Comparison of ENCODE assay signal across 1 cellular context in the genomic region with DNA sequence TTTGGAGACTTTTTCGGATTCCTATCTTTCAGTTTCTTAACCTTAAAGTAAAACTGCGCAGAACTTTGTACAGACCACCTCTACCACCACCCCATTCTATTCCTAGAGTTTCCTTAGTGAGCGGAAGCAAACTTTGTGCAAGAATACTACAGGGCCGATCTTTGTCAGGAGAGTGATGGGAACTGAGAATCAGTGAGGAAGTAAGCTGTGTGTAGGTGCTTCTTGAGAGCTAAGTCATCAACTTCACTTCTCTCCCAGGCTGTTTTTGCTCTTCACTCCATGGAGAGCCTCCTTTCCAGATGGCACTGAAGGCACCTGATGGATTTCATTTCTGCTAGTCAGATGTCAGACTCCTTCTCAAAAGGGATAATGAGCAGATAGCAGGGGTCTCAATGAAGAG.
TF ChIP-seq lines count a peak whose summit lies in the region.

No MANE protein-coding gene starts in this region.

TF ChIP-seq in GM23338, 12 proteins besides CTCF, POLR2A, EP300 and RAD21 (continued from another document):
- TF ChIP-seq, protein P1, sequence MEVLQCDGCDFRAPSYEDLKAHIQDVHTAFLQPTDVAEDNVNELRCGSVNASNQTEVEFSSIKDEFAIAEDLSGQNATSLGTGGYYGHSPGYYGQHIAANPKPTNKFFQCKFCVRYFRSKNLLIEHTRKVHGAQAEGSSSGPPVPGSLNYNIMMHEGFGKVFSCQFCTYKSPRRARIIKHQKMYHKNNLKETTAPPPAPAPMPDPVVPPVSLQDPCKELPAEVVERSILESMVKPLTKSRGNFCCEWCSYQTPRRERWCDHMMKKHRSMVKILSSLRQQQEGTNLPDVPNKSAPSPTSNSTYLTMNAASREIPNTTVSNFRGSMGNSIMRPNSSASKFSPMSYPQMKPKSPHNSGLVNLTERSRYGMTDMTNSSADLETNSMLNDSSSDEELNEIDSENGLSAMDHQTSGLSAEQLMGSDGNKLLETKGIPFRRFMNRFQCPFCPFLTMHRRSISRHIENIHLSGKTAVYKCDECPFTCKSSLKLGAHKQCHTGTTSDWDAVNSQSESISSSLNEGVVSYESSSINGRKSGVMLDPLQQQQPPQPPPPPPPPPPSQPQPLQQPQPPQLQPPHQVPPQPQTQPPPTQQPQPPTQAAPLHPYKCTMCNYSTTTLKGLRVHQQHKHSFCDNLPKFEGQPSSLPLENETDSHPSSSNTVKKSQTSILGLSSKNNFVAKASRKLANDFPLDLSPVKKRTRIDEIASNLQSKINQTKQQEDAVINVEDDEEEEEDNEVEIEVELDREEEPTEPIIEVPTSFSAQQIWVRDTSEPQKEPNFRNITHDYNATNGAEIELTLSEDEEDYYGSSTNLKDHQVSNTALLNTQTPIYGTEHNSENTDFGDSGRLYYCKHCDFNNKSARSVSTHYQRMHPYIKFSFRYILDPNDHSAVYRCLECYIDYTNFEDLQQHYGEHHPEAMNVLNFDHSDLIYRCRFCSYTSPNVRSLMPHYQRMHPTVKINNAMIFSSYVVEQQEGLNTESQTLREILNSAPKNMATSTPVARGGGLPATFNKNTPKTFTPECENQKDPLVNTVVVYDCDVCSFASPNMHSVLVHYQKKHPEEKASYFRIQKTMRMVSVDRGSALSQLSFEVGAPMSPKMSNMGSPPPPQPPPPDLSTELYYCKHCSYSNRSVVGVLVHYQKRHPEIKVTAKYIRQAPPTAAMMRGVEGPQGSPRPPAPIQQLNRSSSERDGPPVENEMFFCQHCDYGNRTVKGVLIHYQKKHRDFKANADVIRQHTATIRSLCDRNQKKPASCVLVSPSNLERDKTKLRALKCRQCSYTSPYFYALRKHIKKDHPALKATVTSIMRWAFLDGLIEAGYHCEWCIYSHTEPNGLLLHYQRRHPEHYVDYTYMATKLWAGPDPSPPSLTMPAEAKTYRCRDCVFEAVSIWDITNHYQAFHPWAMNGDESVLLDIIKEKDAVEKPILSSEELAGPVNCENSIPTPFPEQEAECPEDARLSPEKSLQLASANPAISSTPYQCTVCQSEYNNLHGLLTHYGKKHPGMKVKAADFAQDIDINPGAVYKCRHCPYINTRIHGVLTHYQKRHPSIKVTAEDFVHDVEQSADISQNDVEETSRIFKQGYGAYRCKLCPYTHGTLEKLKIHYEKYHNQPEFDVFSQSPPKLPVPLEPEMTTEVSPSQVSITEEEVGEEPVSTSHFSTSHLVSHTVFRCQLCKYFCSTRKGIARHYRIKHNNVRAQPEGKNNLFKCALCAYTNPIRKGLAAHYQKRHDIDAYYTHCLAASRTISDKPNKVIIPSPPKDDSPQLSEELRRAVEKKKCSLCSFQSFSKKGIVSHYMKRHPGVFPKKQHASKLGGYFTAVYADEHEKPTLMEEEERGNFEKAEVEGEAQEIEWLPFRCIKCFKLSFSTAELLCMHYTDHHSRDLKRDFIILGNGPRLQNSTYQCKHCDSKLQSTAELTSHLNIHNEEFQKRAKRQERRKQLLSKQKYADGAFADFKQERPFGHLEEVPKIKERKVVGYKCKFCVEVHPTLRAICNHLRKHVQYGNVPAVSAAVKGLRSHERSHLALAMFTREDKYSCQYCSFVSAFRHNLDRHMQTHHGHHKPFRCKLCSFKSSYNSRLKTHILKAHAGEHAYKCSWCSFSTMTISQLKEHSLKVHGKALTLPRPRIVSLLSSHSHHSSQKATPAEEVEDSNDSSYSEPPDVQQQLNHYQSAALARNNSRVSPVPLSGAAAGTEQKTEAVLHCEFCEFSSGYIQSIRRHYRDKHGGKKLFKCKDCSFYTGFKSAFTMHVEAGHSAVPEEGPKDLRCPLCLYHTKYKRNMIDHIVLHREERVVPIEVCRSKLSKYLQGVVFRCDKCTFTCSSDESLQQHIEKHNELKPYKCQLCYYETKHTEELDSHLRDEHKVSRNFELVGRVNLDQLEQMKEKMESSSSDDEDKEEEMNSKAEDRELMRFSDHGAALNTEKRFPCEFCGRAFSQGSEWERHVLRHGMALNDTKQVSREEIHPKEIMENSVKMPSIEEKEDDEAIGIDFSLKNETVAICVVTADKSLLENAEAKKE (CRISPR knock-in tag; IDR thresholded peaks at IDR 0.05), result no peak
- no peak for TF ChIP-seq POLR2AphosphoS5 (IDR thresholded peaks at IDR 0.05; ENCODE audit: low read depth)
- TF ChIP-seq, protein P2, sequence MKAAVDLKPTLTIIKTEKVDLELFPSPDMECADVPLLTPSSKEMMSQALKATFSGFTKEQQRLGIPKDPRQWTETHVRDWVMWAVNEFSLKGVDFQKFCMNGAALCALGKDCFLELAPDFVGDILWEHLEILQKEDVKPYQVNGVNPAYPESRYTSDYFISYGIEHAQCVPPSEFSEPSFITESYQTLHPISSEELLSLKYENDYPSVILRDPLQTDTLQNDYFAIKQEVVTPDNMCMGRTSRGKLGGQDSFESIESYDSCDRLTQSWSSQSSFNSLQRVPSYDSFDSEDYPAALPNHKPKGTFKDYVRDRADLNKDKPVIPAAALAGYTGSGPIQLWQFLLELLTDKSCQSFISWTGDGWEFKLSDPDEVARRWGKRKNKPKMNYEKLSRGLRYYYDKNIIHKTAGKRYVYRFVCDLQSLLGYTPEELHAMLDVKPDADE (IDR thresholded peaks at IDR 0.05), result no peak
- no peak for TF ChIP-seq EZH2phosphoT487 (IDR thresholded peaks at IDR 0.05; ENCODE audit: unreplicated experiment)
- no peak for TF ChIP-seq JUNB (IDR thresholded peaks at IDR 0.05; ENCODE audit: unreplicated experiment)
- TF ChIP-seq ZNF331 (CRISPR knock-in tag; IDR thresholded peaks at IDR 0.05; ENCODE audit: low read depth), result no peak
- TF ChIP-seq CREB1 (CRISPR knock-in tag; IDR thresholded peaks at IDR 0.05; ENCODE audit: low read depth), result no peak
- no peak for TF ChIP-seq STAT1 (IDR thresholded peaks at IDR 0.05; ENCODE audit: unreplicated experiment)
